ENCODE assay signal across 11 cellular contexts in the genomic region with DNA sequence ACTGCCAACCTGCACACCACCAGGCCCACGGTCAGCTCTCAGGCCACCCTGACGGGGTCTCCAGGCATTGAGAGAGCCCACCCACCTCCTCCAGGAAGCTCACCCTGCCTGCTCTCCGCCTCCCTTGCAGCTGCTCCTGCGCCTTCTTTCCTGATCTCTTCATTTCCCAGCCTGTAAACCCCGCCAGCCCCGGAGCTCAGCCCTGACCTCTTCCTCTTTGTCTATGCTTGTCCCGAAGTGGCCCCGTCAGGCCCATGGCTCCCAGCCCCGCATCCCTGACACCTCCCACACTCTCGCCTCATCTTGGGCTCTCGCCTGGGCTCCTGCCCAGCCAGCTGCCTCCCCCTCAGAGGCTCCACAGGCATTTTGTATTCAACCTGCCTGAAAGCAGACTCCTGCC.
DNase-seq lines count a peak whose midpoint lies in the region; ATAC-seq and TF ChIP-seq lines count a peak whose summit lies in the region.
"Had no signal": no experiment of that assay in that cellular context is flagged by ENCODE, and none has a peak within 500 bp of the region (broad histone marks: within the 10 kb centered on the region; RNA-seq: fewer than 3 reads in every experiment).

No MANE protein-coding gene starts in this region.

- TF ChIP-seq POLR2A in spleen (IDR thresholded peaks at IDR 0.05), result no peak

- intact Hi-C loops in spleen (cut with DNase I; ENCODE audit: low total_unique reads), result no loop called here

- peak overlapping the region; percentile 35 to 58 for H3K27ac ChIP-seq in right atrium auricular region
- H3K27ac ChIP-seq in spleen, result peak overlapping the region in 5 of 8 donors; percentile 30 to 63 (median 59)
- H3K27ac ChIP-seq: epithelial cell of prostate had no signal

- H3K27me3 ChIP-seq in right atrium auricular region (no peaks in the 10 kb centered on the region), spleen (replicated peaks in 1 of 7) (no peaks in the 10 kb centered on the region)

- H3K36me3 ChIP-seq in right atrium auricular region (peaks cover 10% of the 10 kb centered on the region), spleen (peaks cover 0 to 27% (median 0%) of the 10 kb centered on the region in 6 donors)

- in situ Hi-C loops in KBM-7 (cut with MboI; ENCODE audit: low pct_unique_long_range_greater_than_20kb, low sequenced_read_pairs), result no loop called here

- TF ChIP-seq CTCF in right atrium auricular region (IDR thresholded peaks at IDR 0.05), result no peak
- TF ChIP-seq CTCF in spleen (IDR thresholded peaks at IDR 0.05 in 8 of 11, conservative IDR thresholded peaks at IDR 0.05 in 3 of 11), result no peak

- ATAC-seq in HG03378 (IDR thresholded peaks at IDR 0.05; ENCODE audit: unreplicated experiment), result no peak

- H3K4me1 ChIP-seq in right atrium auricular region, result peaks cover 0 to 43% of the 10 kb centered on the region in 2 donors
- peaks cover 7 to 47% (median 37%) of the 10 kb centered on the region in 6 donors for H3K4me1 ChIP-seq in spleen

- DNase-seq in KBM-7 (peak; percentile 89), amygdala (lab: John Stamatoyannopoulos, UW) (peak in 32 of 56 donors; percentile 26 to 79 (median 53)), right atrium auricular region (ENCODE audit: low spot score) (no peak), spleen (no peak), SHP77 (lab: John Stamatoyannopoulos, UW) (no peak), NAMALWA (ENCODE audit: low spot score) (no peak)
- DNase-seq: activated effector memory CD4-positive, alpha-beta T cell treated with Interleukin-2 at 50 U/mL for 16 hours; Karpas-422; retina had no signal

- no peak overlapping the region for H3K4me3 ChIP-seq in right atrium auricular region
- H3K4me3 ChIP-seq in spleen, result no peak overlapping the region

- H3K9me3 ChIP-seq in right atrium auricular region (no peaks in the 10 kb centered on the region), spleen (no peaks in the 10 kb centered on the region)

- WGBS in spleen, 5 donors, result 53 to 80% (median 60%) methylated on average over 11 of the region's 11 CpGs

Comparison
In these comparisons a context has a peak if more than half of its experiments do, and no peak if none do; other contexts are left out.
1. DNase-seq: peak in KBM-7 (single experiment) and amygdala (32 of 56); none in right atrium auricular region (single experiment), spleen (single experiment), SHP77 (0 of 2) and NAMALWA (single experiment).